9 cellular contexts compared by ENCODE assay signal in the genomic region with DNA sequence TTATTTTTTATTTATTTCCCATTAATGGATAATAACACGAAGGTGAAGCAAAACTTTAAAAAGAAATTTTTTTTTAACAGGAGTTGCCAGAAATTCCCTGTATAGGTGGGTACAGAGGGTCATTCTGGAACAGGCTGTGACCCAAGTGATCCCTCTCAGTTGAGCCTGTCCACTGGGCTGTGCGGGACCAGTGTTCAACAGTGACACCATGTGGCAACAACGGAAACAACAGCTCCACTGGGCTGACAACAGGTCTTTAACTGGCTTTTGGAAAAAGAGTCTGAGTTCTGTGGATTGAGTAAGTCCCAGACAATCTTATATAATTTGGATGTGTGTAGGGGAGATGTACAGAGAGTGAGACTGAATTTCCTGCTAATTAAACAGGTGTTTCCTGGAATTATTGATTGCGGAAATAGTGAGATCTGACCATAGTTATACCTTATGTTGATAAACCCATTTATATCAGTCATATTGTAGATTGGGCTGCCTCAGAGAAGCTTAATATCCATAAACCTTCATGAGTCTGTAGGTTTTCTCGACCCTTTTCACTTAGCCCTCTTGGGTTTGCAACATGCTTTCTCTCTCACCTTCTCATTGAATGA. TPM values are rescaled to one million over a fixed set of nuclear protein-coding genes. Genes with fewer than 3 reads are reported as not detected.
A peak's percentile ranks its signal among the peaks of the same experiment; 100 is the strongest.
DNase-seq lines count a peak whose midpoint lies in the region; ATAC-seq, FAIRE-seq and TF ChIP-seq lines count a peak whose summit lies in the region.
"Had no signal": no experiment of that assay in that cellular context is flagged by ENCODE, and none has a peak within 500 bp of the region (broad histone marks: within the 10 kb centered on the region; RNA-seq: fewer than 3 reads in every experiment).

No MANE protein-coding gene starts in this region.

- FAIRE-seq in A549 (lab: Jason Lieb, UNC) (no peak), small intestine (lab: Jason Lieb, UNC) (no peak)

- H3K4me1 ChIP-seq in A549, result no peaks in the 10 kb centered on the region
- H3K4me1 ChIP-seq in DND-41 (ENCODE audit: insufficient read depth, low read length), result no peaks in the 10 kb centered on the region
- H3K4me1 ChIP-seq in OCI-LY3 (ENCODE audit: low read length), result no peaks in the 10 kb centered on the region
- no peaks in the 10 kb centered on the region for H3K4me1 ChIP-seq in small intestine (ENCODE audit: control insufficient read depth in 2 of 2, insufficient read depth in 1 of 2, low read depth in 1 of 2, low read length in 1 of 2)

- H2AFZ ChIP-seq in DND-41 (ENCODE audit: low read depth, low read length) (no peak overlapping the region), OCI-LY3 (ENCODE audit: low read depth, low read length) (no peak overlapping the region)

- peaks cover 3% of the 10 kb centered on the region for H3K27me3 ChIP-seq in DND-41 (ENCODE audit: insufficient read depth, low read length, poor library complexity)
- H3K27me3 ChIP-seq in OCI-LY3 (ENCODE audit: low read depth, low read length), result peaks cover 28% of the 10 kb centered on the region
- H3K27me3 ChIP-seq in small intestine (ENCODE audit: control insufficient read depth in 2 of 2, insufficient read depth in 2 of 2, low read length in 2 of 2), result peaks cover 0 to 3% of the 10 kb centered on the region in 2 donors

- TF ChIP-seq CTCF in A549 (IDR thresholded peaks at IDR 0.05) (peak; percentile 32), DND-41 (IDR thresholded peaks at IDR 0.05; ENCODE audit: borderline replicate concordance, extremely low read depth, low read length, poor library complexity, severe bottlenecking) (peak; percentile 70), OCI-LY3 (IDR thresholded peaks at IDR 0.05; ENCODE audit: low read depth, low read length) (peak; percentile 69), epithelial cell of esophagus (IDR thresholded peaks at IDR 0.05; ENCODE audit: insufficient read depth, low read depth, low read length, missing control alignments) (peak; percentile 61)

- no peak for TF ChIP-seq EP300 in A549 (IDR thresholded peaks at IDR 0.05)

- DNase-seq in A549 (ENCODE audit: low read depth in 1 of 2, low spot score in 1 of 2), result peak in 1 of 2 experiments; percentile 71
- peak; percentile 42 for DNase-seq in DND-41
- DNase-seq in epithelial cell of esophagus (ENCODE audit: low read depth), result peak; percentile 28
- DNase-seq in NCI-H510A treated with DMSO at 0.1 percent for 48 hours (lab: John Stamatoyannopoulos, UW), result no peak
- DNase-seq in AG08395 (ENCODE audit: low spot score), result no peak
- no peak for DNase-seq in small intestine
- DNase-seq in germinal center (ENCODE audit: low spot score), result no peak

- H3K27ac ChIP-seq in A549 (no peak overlapping the region), DND-41 (ENCODE audit: low read length) (no peak overlapping the region), OCI-LY3 (ENCODE audit: low read length) (no peak overlapping the region), small intestine (ENCODE audit: low read depth in 1 of 2, low read length in 1 of 2) (no peak overlapping the region)

- no peak overlapping the region for H3K4me3 ChIP-seq in A549
- no peak overlapping the region for H3K4me3 ChIP-seq in DND-41 (ENCODE audit: low read depth in 1 of 2, low read length in 2 of 2)
- no peak overlapping the region for H3K4me3 ChIP-seq in OCI-LY3 (ENCODE audit: low read length)
- no peak overlapping the region for H3K4me3 ChIP-seq in epithelial cell of esophagus (ENCODE audit: low read length)
- H3K4me3 ChIP-seq in small intestine (ENCODE audit: low read depth in 1 of 2, low read length in 2 of 2), result no peak overlapping the region

- no peak for TF ChIP-seq POLR2A in A549 (IDR thresholded peaks at IDR 0.05; ENCODE audit: low read length)

- ATAC-seq in A549 (peak in 1 of 2 experiments; percentile 67; a peak in 3 of 6 replicates), DND-41 (ENCODE audit: insufficient read depth, low read depth) (no peak)

- H3K9ac ChIP-seq in DND-41 (ENCODE audit: low read depth, low read length) (no peak overlapping the region), OCI-LY3 (ENCODE audit: low read length) (no peak overlapping the region)

- peak in 1 of 2 experiments; percentile 38; a peak in 2 of 5 replicates for TF ChIP-seq RAD21 in A549 (conservative IDR thresholded peaks at IDR 0.05 in 1 of 2, IDR thresholded peaks at IDR 0.05 in 1 of 2)

- H3K4me2 ChIP-seq in A549, result no peak overlapping the region
- no peak overlapping the region for H3K4me2 ChIP-seq in DND-41 (ENCODE audit: insufficient read depth, low read length)
- no peak overlapping the region for H3K4me2 ChIP-seq in OCI-LY3 (ENCODE audit: low read length)

- H3K36me3 ChIP-seq in DND-41 (ENCODE audit: insufficient read depth, low read length), result no peaks in the 10 kb centered on the region
- no peaks in the 10 kb centered on the region for H3K36me3 ChIP-seq in OCI-LY3 (replicated peaks; ENCODE audit: low read depth, low read length)
- H3K36me3 ChIP-seq in small intestine (ENCODE audit: control insufficient read depth in 2 of 2, insufficient read depth in 2 of 2, low read length in 2 of 2), result no peaks in the 10 kb centered on the region

- WGBS in A549 (ENCODE audit: missing lambda C conversion rate), result 22% methylated on average over 5 of the region's 5 CpGs
- WGBS in small intestine, 3 donors, result 50 to 59% (median 50%) methylated on average over 5 of the region's 5 CpGs

- CTCF ChIA-PET in A549 (lab: Yijun Ruan, JAX), result interaction anchor here (0.9 to 2.1 kb wide), 8 partner anchors 9 to 185 kb away, joined by 3 to 8 read pairs (median 4); no protein-coding TSS in a partner anchor

- POLR2A ChIA-PET in A549 (lab: Yijun Ruan, JAX), result no interaction called here

- H4K20me1 ChIP-seq in DND-41 (ENCODE audit: insufficient read depth, low read length), result no peaks in the 10 kb centered on the region
- no peaks in the 10 kb centered on the region for H4K20me1 ChIP-seq in OCI-LY3 (ENCODE audit: insufficient read depth, low read length)

- H3K9me3 ChIP-seq in A549 (peaks cover 56% of the 10 kb centered on the region), DND-41 (ENCODE audit: insufficient read depth, low read length, severe bottlenecking) (peaks cover 25% of the 10 kb centered on the region), OCI-LY3 (ENCODE audit: insufficient read depth, low read length) (peaks cover 33% of the 10 kb centered on the region), small intestine (ENCODE audit: control insufficient read depth, low read depth) (peaks cover 6% of the 10 kb centered on the region)

- H3K79me2 ChIP-seq in DND-41 (ENCODE audit: insufficient read depth, low read length), result no peaks in the 10 kb centered on the region
- no peaks in the 10 kb centered on the region for H3K79me2 ChIP-seq in OCI-LY3 (ENCODE audit: low read length)

TF ChIP-seq in A549, 52 proteins besides CTCF, POLR2A, EP300 and RAD21:
- no peak for TF ChIP-seq ZNF302 (CRISPR knock-in tag; IDR thresholded peaks at IDR 0.05)
- TF ChIP-seq SMC3 (IDR thresholded peaks at IDR 0.05), result no peak; the same call in 2 of the 3 replicates
- no peak for TF ChIP-seq HDAC2 (IDR thresholded peaks at IDR 0.05)
- TF ChIP-seq POLR2AphosphoS2 (conservative IDR thresholded peaks at IDR 0.05; ENCODE audit: low read length), result no peak
- TF ChIP-seq, protein P1, sequence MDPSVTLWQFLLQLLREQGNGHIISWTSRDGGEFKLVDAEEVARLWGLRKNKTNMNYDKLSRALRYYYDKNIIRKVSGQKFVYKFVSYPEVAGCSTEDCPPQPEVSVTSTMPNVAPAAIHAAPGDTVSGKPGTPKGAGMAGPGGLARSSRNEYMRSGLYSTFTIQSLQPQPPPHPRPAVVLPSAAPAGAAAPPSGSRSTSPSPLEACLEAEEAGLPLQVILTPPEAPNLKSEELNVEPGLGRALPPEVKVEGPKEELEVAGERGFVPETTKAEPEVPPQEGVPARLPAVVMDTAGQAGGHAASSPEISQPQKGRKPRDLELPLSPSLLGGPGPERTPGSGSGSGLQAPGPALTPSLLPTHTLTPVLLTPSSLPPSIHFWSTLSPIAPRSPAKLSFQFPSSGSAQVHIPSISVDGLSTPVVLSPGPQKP (IDR thresholded peaks at IDR 0.05; ENCODE audit: low read depth, low read length), result no peak
- TF ChIP-seq KDM1A (IDR thresholded peaks at IDR 0.05; ENCODE audit: low read depth), result no peak
- no peak for TF ChIP-seq EHMT2 (IDR thresholded peaks at IDR 0.05; ENCODE audit: low read depth)
- no peak for TF ChIP-seq TFCP2L1 (CRISPR knock-in tag; IDR thresholded peaks at IDR 0.05)
- no peak for TF ChIP-seq HOXB5 (CRISPR knock-in tag; IDR thresholded peaks at IDR 0.05)
- no peak for TF ChIP-seq JUNB (IDR thresholded peaks at IDR 0.05)
- TF ChIP-seq SREBF2 (IDR thresholded peaks at IDR 0.05), result no peak
- TF ChIP-seq CBX2 (IDR thresholded peaks at IDR 0.05; ENCODE audit: borderline replicate concordance, low read depth), result no peak
- TF ChIP-seq, protein P2, sequence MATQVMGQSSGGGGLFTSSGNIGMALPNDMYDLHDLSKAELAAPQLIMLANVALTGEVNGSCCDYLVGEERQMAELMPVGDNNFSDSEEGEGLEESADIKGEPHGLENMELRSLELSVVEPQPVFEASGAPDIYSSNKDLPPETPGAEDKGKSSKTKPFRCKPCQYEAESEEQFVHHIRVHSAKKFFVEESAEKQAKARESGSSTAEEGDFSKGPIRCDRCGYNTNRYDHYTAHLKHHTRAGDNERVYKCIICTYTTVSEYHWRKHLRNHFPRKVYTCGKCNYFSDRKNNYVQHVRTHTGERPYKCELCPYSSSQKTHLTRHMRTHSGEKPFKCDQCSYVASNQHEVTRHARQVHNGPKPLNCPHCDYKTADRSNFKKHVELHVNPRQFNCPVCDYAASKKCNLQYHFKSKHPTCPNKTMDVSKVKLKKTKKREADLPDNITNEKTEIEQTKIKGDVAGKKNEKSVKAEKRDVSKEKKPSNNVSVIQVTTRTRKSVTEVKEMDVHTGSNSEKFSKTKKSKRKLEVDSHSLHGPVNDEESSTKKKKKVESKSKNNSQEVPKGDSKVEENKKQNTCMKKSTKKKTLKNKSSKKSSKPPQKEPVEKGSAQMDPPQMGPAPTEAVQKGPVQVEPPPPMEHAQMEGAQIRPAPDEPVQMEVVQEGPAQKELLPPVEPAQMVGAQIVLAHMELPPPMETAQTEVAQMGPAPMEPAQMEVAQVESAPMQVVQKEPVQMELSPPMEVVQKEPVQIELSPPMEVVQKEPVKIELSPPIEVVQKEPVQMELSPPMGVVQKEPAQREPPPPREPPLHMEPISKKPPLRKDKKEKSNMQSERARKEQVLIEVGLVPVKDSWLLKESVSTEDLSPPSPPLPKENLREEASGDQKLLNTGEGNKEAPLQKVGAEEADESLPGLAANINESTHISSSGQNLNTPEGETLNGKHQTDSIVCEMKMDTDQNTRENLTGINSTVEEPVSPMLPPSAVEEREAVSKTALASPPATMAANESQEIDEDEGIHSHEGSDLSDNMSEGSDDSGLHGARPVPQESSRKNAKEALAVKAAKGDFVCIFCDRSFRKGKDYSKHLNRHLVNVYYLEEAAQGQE (IDR thresholded peaks at IDR 0.05), result no peak

RNA-seq across cellular contexts. Expression of gene KIAA1755, which starts 17.6 kb away (rescaled TPM):
- polyA plus RNA-seq in A549 (2011; rRNA removed) (0.04 and 0.05 TPM in 2 replicates), A549 (2017; fragmentation: RNase III; extraction: RNeasy Plus Mini Kit Qiagen cat#74134 plus additional on column Dnase treatment) (0.13 to 0.25 TPM (median 0.21 TPM) in 3 replicates), small intestine (1 to 10 TPM in 2 of 3 donors, under 1 TPM in 1; 0.45 to 1.7 (median 1.4) TPM)
- polyA plus RNA-seq in A549 (2012; cell fraction: cytosol; rRNA removed), result 0.07 and 0.10 TPM in 2 replicates
- polyA plus RNA-seq in A549 (2012; cell fraction: nucleus; rRNA removed), result 0.28 and 0.33 TPM in 2 replicates
- 0.17 and 0.24 TPM in 2 replicates for polyA minus RNA-seq in A549 (2011; rRNA and poly(A)+ RNA removed)
- polyA plus RNA-seq: IgD-negative memory B cell had no signal

Comparison
In these comparisons a context has a peak if more than half of its experiments do, and no peak if none do; other contexts are left out.
1. DNase-seq: peak in DND-41 (single experiment) and epithelial cell of esophagus (single experiment); none in NCI-H510A treated with DMSO at 0.1 percent for 48 hours (single experiment), AG08395 (single experiment), small intestine (single experiment) and germinal center (single experiment).
2. Peak in every context shown above with its lines, with median percentiles within 50 percentile points of each other: CTCF ChIP-seq.